1 cellular context compared by ENCODE assay signal in genomic region chr6:30321692-30322388, GRCh38.
TF ChIP-seq lines count a peak whose summit lies in the region.

No MANE protein-coding gene starts in this region.

TF ChIP-seq in K562, 482 proteins besides CTCF, POLR2A, EP300 and RAD21 (continued from another document):
- TF ChIP-seq, protein P1, sequence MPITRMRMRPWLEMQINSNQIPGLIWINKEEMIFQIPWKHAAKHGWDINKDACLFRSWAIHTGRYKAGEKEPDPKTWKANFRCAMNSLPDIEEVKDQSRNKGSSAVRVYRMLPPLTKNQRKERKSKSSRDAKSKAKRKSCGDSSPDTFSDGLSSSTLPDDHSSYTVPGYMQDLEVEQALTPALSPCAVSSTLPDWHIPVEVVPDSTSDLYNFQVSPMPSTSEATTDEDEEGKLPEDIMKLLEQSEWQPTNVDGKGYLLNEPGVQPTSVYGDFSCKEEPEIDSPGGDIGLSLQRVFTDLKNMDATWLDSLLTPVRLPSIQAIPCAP (CRISPR knock-in tag; IDR thresholded peaks at IDR 0.05; ENCODE audit: borderline replicate concordance), result no peak
- peak; percentile 60 to 80; a peak in 3 of 4 replicates for TF ChIP-seq TRIM24 (IDR thresholded peaks at IDR 0.05)
- TF ChIP-seq, protein P2, sequence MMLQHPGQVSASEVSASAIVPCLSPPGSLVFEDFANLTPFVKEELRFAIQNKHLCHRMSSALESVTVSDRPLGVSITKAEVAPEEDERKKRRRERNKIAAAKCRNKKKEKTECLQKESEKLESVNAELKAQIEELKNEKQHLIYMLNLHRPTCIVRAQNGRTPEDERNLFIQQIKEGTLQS (IDR thresholded peaks at IDR 0.05), result peak; percentile 64
- TF ChIP-seq, protein P2 (CRISPR knock-in tag; conservative IDR thresholded peaks at IDR 0.05), result no peak
- peak; percentile 18 for TF ChIP-seq DACH1 (IDR thresholded peaks at IDR 0.05; ENCODE audit: partially characterized antibody)
- TF ChIP-seq TCF15 (CRISPR knock-in tag; IDR thresholded peaks at IDR 0.05), result no peak
- TF ChIP-seq HNRNPUL1 (IDR thresholded peaks at IDR 0.05; ENCODE audit: low read length), result no peak
- TF ChIP-seq, protein P3, sequence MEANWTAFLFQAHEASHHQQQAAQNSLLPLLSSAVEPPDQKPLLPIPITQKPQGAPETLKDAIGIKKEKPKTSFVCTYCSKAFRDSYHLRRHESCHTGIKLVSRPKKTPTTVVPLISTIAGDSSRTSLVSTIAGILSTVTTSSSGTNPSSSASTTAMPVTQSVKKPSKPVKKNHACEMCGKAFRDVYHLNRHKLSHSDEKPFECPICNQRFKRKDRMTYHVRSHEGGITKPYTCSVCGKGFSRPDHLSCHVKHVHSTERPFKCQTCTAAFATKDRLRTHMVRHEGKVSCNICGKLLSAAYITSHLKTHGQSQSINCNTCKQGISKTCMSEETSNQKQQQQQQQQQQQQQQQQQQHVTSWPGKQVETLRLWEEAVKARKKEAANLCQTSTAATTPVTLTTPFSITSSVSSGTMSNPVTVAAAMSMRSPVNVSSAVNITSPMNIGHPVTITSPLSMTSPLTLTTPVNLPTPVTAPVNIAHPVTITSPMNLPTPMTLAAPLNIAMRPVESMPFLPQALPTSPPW (CRISPR knock-in tag; IDR thresholded peaks at IDR 0.05), result no peak
- no peak for TF ChIP-seq IRF9 (tag; IDR thresholded peaks at IDR 0.05)
- TF ChIP-seq STAT5A (IDR thresholded peaks at IDR 0.05; ENCODE audit: borderline replicate concordance, low read length), result no peak
- TF ChIP-seq ETS2 (tag; IDR thresholded peaks at IDR 0.05; ENCODE audit: borderline replicate concordance, poor library complexity, severe bottlenecking), result no peak
- TF ChIP-seq SAFB2 (IDR thresholded peaks at IDR 0.05; ENCODE audit: borderline replicate concordance, low read depth, low read length, severe bottlenecking), result no peak
